ENCODE assay signal across 29 cellular contexts in genomic region chr2:238521002-238521401, GRCh38.
"Had no signal": no experiment of that assay in that cellular context is flagged by ENCODE, and none has a peak within 500 bp of the region (broad histone marks: within the 10 kb centered on the region; RNA-seq: fewer than 3 reads in every experiment).

No MANE protein-coding gene starts in this region.

- H3K27ac Mint-ChIP-seq: activated CD4-positive, alpha-beta T cell treated with anti-CD3 and anti-CD28 coated beads, Interleukin-2, amount 10 ng/mL, durations not matched to agents 24 days and 14 days; activated CD8-positive, alpha-beta T cell treated with anti-CD3 and anti-CD28 coated beads for 36 hours; activated naive CD8-positive, alpha-beta T cell treated with anti-CD3 and anti-CD28 coated beads for 36 hours; activated T-cell treated with anti-CD3 and anti-CD28 coated beads, Interleukin-2, amount 50 U/mL, for 72 hours; activated T-helper 17 cell treated with anti-CD3 and anti-CD28 coated beads, Interleukin-2, amount 50 U/mL, for 72 hours had no signal

- H3K27me3 ChIP-seq: breast epithelium, SJCRH30 had no signal

- H3K27me3 Mint-ChIP-seq: activated CD4-positive, alpha-beta T cell treated with anti-CD3 and anti-CD28 coated beads, Interleukin-2, amount 10 ng/mL, durations not matched to agents 24 days and 14 days; activated CD8-positive, alpha-beta T cell treated with anti-CD3 and anti-CD28 coated beads for 36 hours; activated naive CD8-positive, alpha-beta T cell treated with anti-CD3 and anti-CD28 coated beads for 36 hours; activated T-helper 17 cell treated with anti-CD3 and anti-CD28 coated beads, Interleukin-2, amount 50 U/mL, for 72 hours had no signal

- H3K4me3 ChIP-seq: breast epithelium, SJCRH30, SK-N-MC had no signal

- H3K36me3 ChIP-seq: breast epithelium, SJCRH30 had no signal

- DNase-seq: activated CD4-positive, alpha-beta T cell treated with anti-CD3 and anti-CD28 coated beads, Interleukin-2, amount 10 ng/mL, durations not matched to agents 24 days and 14 days; activated CD4-positive, alpha-beta T cell treated with anti-CD3 and anti-CD28 coated beads, Interleukin-2, amount 50 U/mL, for 4 hours; activated CD8-positive, alpha-beta T cell treated with anti-CD3 and anti-CD28 coated beads for 36 hours; activated effector memory CD4-positive, alpha-beta T cell treated with anti-CD3 and anti-CD28 coated beads, Interleukin-2, amount 50 U/mL, for 16 hours; activated naive CD4-positive, alpha-beta T cell; activated naive CD4-positive, alpha-beta T cell treated with anti-CD3 and anti-CD28 coated beads, Interleukin-2, amount 50 U/mL, for 16 hours; activated naive CD8-positive, alpha-beta T cell treated with anti-CD3 and anti-CD28 coated beads for 36 hours; activated T-cell treated with anti-CD3 and anti-CD28 coated beads, Interleukin-2, amount 50 U/mL, for 1 hour; activated T-cell treated with anti-CD3 and anti-CD28 coated beads, Interleukin-2, amount 50 U/mL, for 72 hours; amniotic stem cell; aorta; cerebellar nuclear complex; NCI-H1105; NCI-H1417 treated with DMSO at 0.1 percent for 48 hours; NCI-H187 treated with DMSO at 0.1 percent for 48 hours; NCI-H2081; NCI-H2171 treated with DMSO at 0.1 percent for 48 hours; NCI-H2227 treated with DMSO at 0.1 percent for 48 hours; NCI-H446; NCI-H524; NCI-H69; NCI-H82; SHP77; SJCRH30 had no signal

- H3K4me1 ChIP-seq: breast epithelium, SJCRH30 had no signal

- H3K27ac ChIP-seq: SJCRH30, SK-N-MC had no signal

- ATAC-seq: activated CD8-positive, alpha-beta T cell treated with anti-CD3 and anti-CD28 coated beads for 36 hours; activated T-cell treated with anti-CD3 and anti-CD28 coated beads, Interleukin-2, amount 50 U/mL, for 72 hours; activated T-helper 17 cell treated with anti-CD3 and anti-CD28 coated beads, Interleukin-2, amount 50 U/mL, for 72 hours; Panc1 had no signal

- FAIRE-seq: TTC549 had no signal

- H3K4me1 Mint-ChIP-seq: activated naive CD8-positive, alpha-beta T cell treated with anti-CD3 and anti-CD28 coated beads for 36 hours; activated T-helper 17 cell treated with anti-CD3 and anti-CD28 coated beads, Interleukin-2, amount 50 U/mL, for 72 hours had no signal

- H3K4me3 Mint-ChIP-seq: activated CD4-positive, alpha-beta T cell treated with anti-CD3 and anti-CD28 coated beads, Interleukin-2, amount 10 ng/mL, durations not matched to agents 24 days and 14 days; activated CD8-positive, alpha-beta T cell treated with anti-CD3 and anti-CD28 coated beads for 36 hours; activated naive CD8-positive, alpha-beta T cell treated with anti-CD3 and anti-CD28 coated beads for 36 hours; activated T-cell treated with anti-CD3 and anti-CD28 coated beads, Interleukin-2, amount 50 U/mL, for 72 hours; activated T-helper 17 cell treated with anti-CD3 and anti-CD28 coated beads, Interleukin-2, amount 50 U/mL, for 72 hours had no signal
